9 cellular contexts compared by ENCODE assay signal in genomic region chr2:73528688-73529087, GRCh38.
"Had no signal": no experiment of that assay in that cellular context is flagged by ENCODE, and none has a peak within 500 bp of the region (broad histone marks: within the 10 kb centered on the region; RNA-seq: fewer than 3 reads in every experiment).

No MANE protein-coding gene starts in this region.

- H3K4me3 Mint-ChIP-seq: GM23338, H9, HFFc6, IgD-negative memory B cell had no signal

- H3K4me3 ChIP-seq: GM23338 had no signal

- DNase-seq: H9, HCEC 1CT, HFFc6, KG1 had no signal

- H2AFZ ChIP-seq: GM23338 had no signal

- FAIRE-seq: H1, H54, HTR-8/SVneo had no signal

- H3K4me1 Mint-ChIP-seq: GM23338, H9 had no signal

- ATAC-seq: GM23338 had no signal

- H3K27me3 Mint-ChIP-seq: IgD-negative memory B cell had no signal

- H3K4me2 ChIP-seq: GM23338 had no signal

- H3K27ac Mint-ChIP-seq: GM23338, H9, HFFc6, IgD-negative memory B cell had no signal
